In the genomic region with DNA sequence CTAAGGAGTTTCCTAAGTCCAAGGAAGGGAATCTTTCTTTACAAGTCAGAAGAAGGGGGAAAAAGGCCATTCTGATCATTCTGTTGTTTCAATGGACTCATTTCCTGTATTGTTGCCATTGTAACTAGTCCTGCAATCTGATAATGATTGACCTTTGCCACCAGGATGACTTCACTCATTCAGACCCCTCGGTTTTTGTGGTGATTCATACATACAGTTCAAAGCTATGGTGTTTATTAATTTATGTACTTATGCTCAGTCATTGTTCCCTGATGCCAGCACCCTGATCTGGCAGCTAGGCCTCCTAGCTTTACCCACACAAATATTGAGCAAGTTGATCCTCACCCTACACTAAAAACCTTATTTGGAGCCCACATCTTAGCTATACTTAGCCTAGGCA, we compare ENCODE assay signal across 1 cellular context.
TF ChIP-seq lines count a peak whose summit lies in the region.

No MANE protein-coding gene starts in this region.

TF ChIP-seq in HepG2, 621 proteins besides CTCF, POLR2A, EP300 and RAD21 (continued from another document and continues in another):
- TF ChIP-seq, protein P1, sequence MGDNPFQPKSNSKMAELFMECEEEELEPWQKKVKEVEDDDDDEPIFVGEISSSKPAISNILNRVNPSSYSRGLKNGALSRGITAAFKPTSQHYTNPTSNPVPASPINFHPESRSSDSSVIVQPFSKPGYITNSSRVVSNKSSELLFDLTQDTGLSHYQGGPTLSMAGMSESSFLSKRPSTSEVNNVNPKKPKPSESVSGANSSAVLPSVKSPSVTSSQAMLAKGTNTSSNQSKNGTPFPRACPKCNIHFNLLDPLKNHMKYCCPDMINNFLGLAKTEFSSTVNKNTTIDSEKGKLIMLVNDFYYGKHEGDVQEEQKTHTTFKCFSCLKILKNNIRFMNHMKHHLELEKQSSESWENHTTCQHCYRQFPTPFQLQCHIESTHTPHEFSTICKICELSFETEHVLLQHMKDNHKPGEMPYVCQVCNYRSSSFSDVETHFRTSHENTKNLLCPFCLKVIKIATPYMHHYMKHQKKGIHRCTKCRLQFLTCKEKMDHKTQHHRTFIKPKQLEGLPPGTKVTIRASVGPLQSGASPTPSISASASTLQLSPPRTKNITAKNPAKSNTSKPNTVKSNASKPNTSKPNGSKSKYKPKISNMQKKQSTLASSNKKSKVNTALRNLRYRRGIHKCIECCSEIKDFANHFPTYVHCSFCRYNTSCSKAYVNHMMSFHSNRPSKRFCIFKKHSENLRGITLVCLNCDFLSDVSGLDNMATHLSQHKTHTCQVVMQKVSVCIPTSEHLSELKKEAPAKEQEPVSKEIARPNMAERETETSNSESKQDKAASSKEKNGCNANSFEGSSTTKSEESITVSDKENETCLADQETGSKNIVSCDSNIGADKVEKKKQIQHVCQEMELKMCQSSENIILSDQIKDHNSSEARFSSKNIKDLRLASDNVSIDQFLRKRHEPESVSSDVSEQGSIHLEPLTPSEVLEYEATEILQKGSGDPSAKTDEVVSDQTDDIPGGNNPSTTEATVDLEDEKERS (CRISPR knock-in tag; IDR thresholded peaks at IDR 0.05), result no peak
- no peak for TF ChIP-seq XBP1 (CRISPR knock-in tag; IDR thresholded peaks at IDR 0.05)
- 0 out of 2 replicates have a peak, but pooled peaks have one; percentile 25 for TF ChIP-seq ZBTB21 (CRISPR knock-in tag; IDR thresholded peaks at IDR 0.05)
- TF ChIP-seq ZFP37 (CRISPR knock-in tag; IDR thresholded peaks at IDR 0.05; ENCODE audit: borderline replicate concordance), result no peak
- no peak for TF ChIP-seq ZNF326 (CRISPR knock-in tag; IDR thresholded peaks at IDR 0.05; ENCODE audit: borderline replicate concordance)
- TF ChIP-seq, protein P2, sequence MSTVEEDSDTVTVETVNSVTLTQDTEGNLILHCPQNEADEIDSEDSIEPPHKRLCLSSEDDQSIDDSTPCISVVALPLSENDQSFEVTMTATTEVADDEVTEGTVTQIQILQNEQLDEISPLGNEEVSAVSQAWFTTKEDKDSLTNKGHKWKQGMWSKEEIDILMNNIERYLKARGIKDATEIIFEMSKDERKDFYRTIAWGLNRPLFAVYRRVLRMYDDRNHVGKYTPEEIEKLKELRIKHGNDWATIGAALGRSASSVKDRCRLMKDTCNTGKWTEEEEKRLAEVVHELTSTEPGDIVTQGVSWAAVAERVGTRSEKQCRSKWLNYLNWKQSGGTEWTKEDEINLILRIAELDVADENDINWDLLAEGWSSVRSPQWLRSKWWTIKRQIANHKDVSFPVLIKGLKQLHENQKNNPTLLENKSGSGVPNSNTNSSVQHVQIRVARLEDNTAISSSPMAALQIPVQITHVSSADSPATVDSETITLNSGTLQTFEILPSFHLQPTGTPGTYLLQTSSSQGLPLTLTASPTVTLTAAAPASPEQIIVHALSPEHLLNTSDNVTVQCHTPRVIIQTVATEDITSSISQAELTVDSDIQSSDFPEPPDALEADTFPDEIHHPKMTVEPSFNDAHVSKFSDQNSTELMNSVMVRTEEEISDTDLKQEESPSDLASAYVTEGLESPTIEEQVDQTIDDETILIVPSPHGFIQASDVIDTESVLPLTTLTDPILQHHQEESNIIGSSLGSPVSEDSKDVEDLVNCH (CRISPR knock-in tag; IDR thresholded peaks at IDR 0.05), result no peak
- TF ChIP-seq PAX8 (CRISPR knock-in tag; IDR thresholded peaks at IDR 0.05; ENCODE audit: borderline replicate concordance), result no peak
- no peak for TF ChIP-seq NAIF1 (CRISPR knock-in tag; IDR thresholded peaks at IDR 0.05; ENCODE audit: borderline replicate concordance)
- no peak for TF ChIP-seq ZNF660 (CRISPR knock-in tag; IDR thresholded peaks at IDR 0.05; ENCODE audit: borderline replicate concordance, low read depth)
- no peak for TF ChIP-seq ZNF775 (CRISPR knock-in tag; IDR thresholded peaks at IDR 0.05; ENCODE audit: borderline replicate concordance)
- peak; percentile 96 for TF ChIP-seq FOSL2 (CRISPR knock-in tag; IDR thresholded peaks at IDR 0.05)
- TF ChIP-seq ZNF230 (CRISPR knock-in tag; IDR thresholded peaks at IDR 0.05), result no peak
- TF ChIP-seq, protein P3, sequence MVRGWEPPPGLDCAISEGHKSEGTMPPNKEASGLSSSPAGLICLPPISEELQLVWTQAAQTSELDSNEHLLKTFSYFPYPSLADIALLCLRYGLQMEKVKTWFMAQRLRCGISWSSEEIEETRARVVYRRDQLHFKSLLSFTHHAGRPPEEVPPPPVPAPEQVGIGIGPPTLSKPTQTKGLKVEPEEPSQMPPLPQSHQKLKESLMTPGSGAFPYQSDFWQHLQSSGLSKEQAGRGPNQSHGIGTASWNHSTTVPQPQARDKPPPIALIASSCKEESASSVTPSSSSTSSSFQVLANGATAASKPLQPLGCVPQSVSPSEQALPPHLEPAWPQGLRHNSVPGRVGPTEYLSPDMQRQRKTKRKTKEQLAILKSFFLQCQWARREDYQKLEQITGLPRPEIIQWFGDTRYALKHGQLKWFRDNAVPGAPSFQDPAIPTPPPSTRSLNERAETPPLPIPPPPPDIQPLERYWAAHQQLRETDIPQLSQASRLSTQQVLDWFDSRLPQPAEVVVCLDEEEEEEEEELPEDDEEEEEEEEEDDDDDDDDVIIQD (CRISPR knock-in tag; IDR thresholded peaks at IDR 0.05; ENCODE audit: low read depth), result peak; percentile 66; the same call in 1 of the 2 replicates
- no peak for TF ChIP-seq TEAD3 (CRISPR knock-in tag; optimal IDR thresholded peaks at IDR 0.05; ENCODE audit: borderline replicate concordance)
- TF ChIP-seq, protein P4, sequence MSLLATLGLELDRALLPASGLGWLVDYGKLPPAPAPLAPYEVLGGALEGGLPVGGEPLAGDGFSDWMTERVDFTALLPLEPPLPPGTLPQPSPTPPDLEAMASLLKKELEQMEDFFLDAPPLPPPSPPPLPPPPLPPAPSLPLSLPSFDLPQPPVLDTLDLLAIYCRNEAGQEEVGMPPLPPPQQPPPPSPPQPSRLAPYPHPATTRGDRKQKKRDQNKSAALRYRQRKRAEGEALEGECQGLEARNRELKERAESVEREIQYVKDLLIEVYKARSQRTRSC (CRISPR knock-in tag; IDR thresholded peaks at IDR 0.05; ENCODE audit: low read depth), result no peak
- no peak for TF ChIP-seq ONECUT2 (CRISPR knock-in tag; IDR thresholded peaks at IDR 0.05)
- TF ChIP-seq NKX3-1 (CRISPR knock-in tag; IDR thresholded peaks at IDR 0.05), result no peak
- TF ChIP-seq TBP (CRISPR knock-in tag; IDR thresholded peaks at IDR 0.05), result no peak
- TF ChIP-seq ARNT2 (CRISPR knock-in tag; IDR thresholded peaks at IDR 0.05; ENCODE audit: low read depth), result no peak
- TF ChIP-seq IKZF4 (CRISPR knock-in tag; IDR thresholded peaks at IDR 0.05; ENCODE audit: borderline replicate concordance, low read depth, not compliant biosample characterization), result no peak
- TF ChIP-seq NR2F6 (IDR thresholded peaks at IDR 0.05), result peak; percentile 92
- peak; percentile 88 for TF ChIP-seq NR2F6 (CRISPR knock-in tag; IDR thresholded peaks at IDR 0.05)
- TF ChIP-seq ZNF577 (CRISPR knock-in tag; IDR thresholded peaks at IDR 0.05; ENCODE audit: borderline replicate concordance, low read depth), result no peak
- TF ChIP-seq, protein P5, sequence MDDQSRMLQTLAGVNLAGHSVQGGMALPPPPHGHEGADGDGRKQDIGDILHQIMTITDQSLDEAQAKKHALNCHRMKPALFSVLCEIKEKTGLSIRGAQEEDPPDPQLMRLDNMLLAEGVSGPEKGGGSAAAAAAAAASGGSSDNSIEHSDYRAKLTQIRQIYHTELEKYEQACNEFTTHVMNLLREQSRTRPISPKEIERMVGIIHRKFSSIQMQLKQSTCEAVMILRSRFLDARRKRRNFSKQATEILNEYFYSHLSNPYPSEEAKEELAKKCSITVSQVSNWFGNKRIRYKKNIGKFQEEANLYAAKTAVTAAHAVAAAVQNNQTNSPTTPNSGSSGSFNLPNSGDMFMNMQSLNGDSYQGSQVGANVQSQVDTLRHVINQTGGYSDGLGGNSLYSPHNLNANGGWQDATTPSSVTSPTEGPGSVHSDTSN (CRISPR knock-in tag; IDR thresholded peaks at IDR 0.05; ENCODE audit: borderline replicate concordance), result no peak
- no peak for TF ChIP-seq SKI (IDR thresholded peaks at IDR 0.05; ENCODE audit: partially characterized antibody)
- TF ChIP-seq, protein P6, sequence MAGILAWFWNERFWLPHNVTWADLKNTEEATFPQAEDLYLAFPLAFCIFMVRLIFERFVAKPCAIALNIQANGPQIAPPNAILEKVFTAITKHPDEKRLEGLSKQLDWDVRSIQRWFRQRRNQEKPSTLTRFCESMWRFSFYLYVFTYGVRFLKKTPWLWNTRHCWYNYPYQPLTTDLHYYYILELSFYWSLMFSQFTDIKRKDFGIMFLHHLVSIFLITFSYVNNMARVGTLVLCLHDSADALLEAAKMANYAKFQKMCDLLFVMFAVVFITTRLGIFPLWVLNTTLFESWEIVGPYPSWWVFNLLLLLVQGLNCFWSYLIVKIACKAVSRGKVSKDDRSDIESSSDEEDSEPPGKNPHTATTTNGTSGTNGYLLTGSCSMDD (CRISPR knock-in tag; IDR thresholded peaks at IDR 0.05), result no peak
- TF ChIP-seq THYN1 (CRISPR knock-in tag; IDR thresholded peaks at IDR 0.05; ENCODE audit: borderline replicate concordance, low read depth), result no peak
- TF ChIP-seq BRCA1 (CRISPR knock-in tag; IDR thresholded peaks at IDR 0.05), result no peak
- TF ChIP-seq HOXA9 (CRISPR knock-in tag; IDR thresholded peaks at IDR 0.05; ENCODE audit: borderline replicate concordance), result no peak
- TF ChIP-seq, protein P7, sequence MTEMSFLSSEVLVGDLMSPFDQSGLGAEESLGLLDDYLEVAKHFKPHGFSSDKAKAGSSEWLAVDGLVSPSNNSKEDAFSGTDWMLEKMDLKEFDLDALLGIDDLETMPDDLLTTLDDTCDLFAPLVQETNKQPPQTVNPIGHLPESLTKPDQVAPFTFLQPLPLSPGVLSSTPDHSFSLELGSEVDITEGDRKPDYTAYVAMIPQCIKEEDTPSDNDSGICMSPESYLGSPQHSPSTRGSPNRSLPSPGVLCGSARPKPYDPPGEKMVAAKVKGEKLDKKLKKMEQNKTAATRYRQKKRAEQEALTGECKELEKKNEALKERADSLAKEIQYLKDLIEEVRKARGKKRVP (CRISPR knock-in tag; IDR thresholded peaks at IDR 0.05), result 0 out of 4 replicates have a peak, but pooled peaks of 1 of the 2 experiments have one; percentile 21
- TF ChIP-seq BORCS8-MEF2B (CRISPR knock-in tag; IDR thresholded peaks at IDR 0.05), result no peak
- no peak for TF ChIP-seq U2AF1 (optimal IDR thresholded peaks at IDR 0.05; ENCODE audit: low read depth, low read length)
- TF ChIP-seq PHF5A (CRISPR knock-in tag; IDR thresholded peaks at IDR 0.05; ENCODE audit: low read depth, unreplicated experiment), result no peak
- TF ChIP-seq ZNF703 (CRISPR knock-in tag; IDR thresholded peaks at IDR 0.05; ENCODE audit: borderline replicate concordance), result no peak
- peak; percentile 86 for TF ChIP-seq SOX13 (IDR thresholded peaks at IDR 0.05)
- TF ChIP-seq SOX13 (CRISPR knock-in tag; conservative IDR thresholded peaks at IDR 0.05 in 1 of 2, IDR thresholded peaks at IDR 0.05 in 1 of 2), result peak in 1 of 2 experiments; percentile 95; a peak in 2 of 4 replicates
- TF ChIP-seq, protein P8, sequence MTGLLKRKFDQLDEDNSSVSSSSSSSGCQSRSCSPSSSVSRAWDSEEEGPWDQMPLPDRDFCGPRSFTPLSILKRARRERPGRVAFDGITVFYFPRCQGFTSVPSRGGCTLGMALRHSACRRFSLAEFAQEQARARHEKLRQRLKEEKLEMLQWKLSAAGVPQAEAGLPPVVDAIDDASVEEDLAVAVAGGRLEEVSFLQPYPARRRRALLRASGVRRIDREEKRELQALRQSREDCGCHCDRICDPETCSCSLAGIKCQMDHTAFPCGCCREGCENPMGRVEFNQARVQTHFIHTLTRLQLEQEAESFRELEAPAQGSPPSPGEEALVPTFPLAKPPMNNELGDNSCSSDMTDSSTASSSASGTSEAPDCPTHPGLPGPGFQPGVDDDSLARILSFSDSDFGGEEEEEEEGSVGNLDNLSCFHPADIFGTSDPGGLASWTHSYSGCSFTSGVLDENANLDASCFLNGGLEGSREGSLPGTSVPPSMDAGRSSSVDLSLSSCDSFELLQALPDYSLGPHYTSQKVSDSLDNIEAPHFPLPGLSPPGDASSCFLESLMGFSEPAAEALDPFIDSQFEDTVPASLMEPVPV (CRISPR knock-in tag; IDR thresholded peaks at IDR 0.05), result no peak
- TF ChIP-seq, protein P9, sequence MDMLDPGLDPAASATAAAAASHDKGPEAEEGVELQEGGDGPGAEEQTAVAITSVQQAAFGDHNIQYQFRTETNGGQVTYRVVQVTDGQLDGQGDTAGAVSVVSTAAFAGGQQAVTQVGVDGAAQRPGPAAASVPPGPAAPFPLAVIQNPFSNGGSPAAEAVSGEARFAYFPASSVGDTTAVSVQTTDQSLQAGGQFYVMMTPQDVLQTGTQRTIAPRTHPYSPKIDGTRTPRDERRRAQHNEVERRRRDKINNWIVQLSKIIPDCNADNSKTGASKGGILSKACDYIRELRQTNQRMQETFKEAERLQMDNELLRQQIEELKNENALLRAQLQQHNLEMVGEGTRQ (IDR thresholded peaks at IDR 0.05; ENCODE audit: low read depth, low read length), result no peak
- TF ChIP-seq, protein P9 (CRISPR knock-in tag; IDR thresholded peaks at IDR 0.05; ENCODE audit: borderline replicate concordance), result no peak
- TF ChIP-seq HNRNPH1 (optimal IDR thresholded peaks at IDR 0.05; ENCODE audit: low read depth, low read length), result no peak
- TF ChIP-seq ZNF44 (CRISPR knock-in tag; IDR thresholded peaks at IDR 0.05), result no peak
- TF ChIP-seq, protein P10, sequence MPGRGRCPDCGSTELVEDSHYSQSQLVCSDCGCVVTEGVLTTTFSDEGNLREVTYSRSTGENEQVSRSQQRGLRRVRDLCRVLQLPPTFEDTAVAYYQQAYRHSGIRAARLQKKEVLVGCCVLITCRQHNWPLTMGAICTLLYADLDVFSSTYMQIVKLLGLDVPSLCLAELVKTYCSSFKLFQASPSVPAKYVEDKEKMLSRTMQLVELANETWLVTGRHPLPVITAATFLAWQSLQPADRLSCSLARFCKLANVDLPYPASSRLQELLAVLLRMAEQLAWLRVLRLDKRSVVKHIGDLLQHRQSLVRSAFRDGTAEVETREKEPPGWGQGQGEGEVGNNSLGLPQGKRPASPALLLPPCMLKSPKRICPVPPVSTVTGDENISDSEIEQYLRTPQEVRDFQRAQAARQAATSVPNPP (CRISPR knock-in tag; IDR thresholded peaks at IDR 0.05), result no peak
